Comparison of ENCODE assay signal across 15 cellular contexts in the genomic region with DNA sequence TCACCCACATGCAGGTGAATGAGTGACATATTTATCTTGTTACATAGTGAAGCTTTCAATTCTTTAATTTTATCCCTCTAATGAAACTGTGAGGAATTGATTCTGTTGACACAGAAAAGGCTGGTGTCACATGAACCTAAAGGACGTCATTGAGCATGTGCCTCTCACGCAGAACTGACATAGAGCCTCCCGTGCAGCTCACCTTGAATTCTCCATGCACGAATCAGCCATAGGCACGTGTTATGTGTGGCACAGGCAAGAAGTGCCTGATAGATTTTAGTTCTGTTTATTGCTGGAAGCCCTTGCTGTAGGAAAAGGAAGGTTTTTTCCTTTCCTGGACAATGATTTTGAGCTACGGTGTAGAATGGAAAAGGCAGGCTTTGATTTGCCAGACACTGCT.
"Had no signal": no experiment of that assay in that cellular context is flagged by ENCODE, and none has a peak within 500 bp of the region (broad histone marks: within the 10 kb centered on the region; RNA-seq: fewer than 3 reads in every experiment).

No MANE protein-coding gene starts in this region.

- H3K27ac Mint-ChIP-seq: dendritic cell treated with granulocyte-macrophage colony-stimulating factor and Interleukin-4, amounts not matched to agents 40 ng/mL and 50 ng/mL, for 4 days had no signal

- DNase-seq: activated T-cell treated with anti-CD3 and anti-CD28 coated beads for 4 hours; effector memory CD4-positive, alpha-beta T cell; left colon; lower lobe of right lung; midbrain; spleen; stomach; T-helper 1 cell; testis; upper lobe of right lung; WERI-Rb-1 had no signal

- H3K4me3 ChIP-seq: ascending aorta, lower lobe of right lung, spleen, stomach, testis, upper lobe of right lung had no signal

- H3K27me3 ChIP-seq: ascending aorta, spleen, stomach, testis, upper lobe of right lung had no signal

- H3K36me3 ChIP-seq: lower lobe of right lung, upper lobe of right lung had no signal

- H3K9me3 ChIP-seq: ascending aorta, lower lobe of right lung, spleen, stomach, testis, upper lobe of right lung had no signal

- H3K4me3 Mint-ChIP-seq: dendritic cell treated with granulocyte-macrophage colony-stimulating factor and Interleukin-4, amounts not matched to agents 40 ng/mL and 50 ng/mL, for 4 days; neural crest cell had no signal

- ATAC-seq: left colon, lower lobe of right lung, sciatic nerve, upper lobe of right lung had no signal

- H3K27ac ChIP-seq: ascending aorta, lower lobe of right lung, testis, upper lobe of right lung, WERI-Rb-1 had no signal

- H3K4me1 ChIP-seq: testis had no signal

- H3K9me3 Mint-ChIP-seq: dendritic cell treated with granulocyte-macrophage colony-stimulating factor and Interleukin-4, amounts not matched to agents 40 ng/mL and 50 ng/mL, for 4 days; neural crest cell had no signal
